In the genomic region with DNA sequence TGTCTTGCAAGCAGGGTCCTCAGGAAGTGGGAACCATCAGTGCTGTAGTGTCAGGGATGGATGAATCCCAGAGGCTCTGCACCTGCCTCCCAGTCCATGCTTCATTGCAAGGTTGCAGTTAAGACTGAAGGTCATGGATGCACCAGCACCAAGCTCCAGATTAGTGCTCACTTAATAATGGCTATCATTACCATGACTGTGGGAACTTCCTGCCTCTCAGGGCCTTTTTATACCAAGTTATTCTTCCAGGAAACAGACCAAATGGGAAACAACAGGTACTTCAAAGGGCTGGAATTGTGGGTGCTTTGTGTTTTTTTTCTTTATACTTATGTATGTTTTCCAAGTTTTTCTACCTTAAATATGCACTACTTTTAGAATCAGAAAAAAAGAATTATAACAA, we compare ENCODE assay signal across 1 cellular context.
TF ChIP-seq lines count a peak whose summit lies in the region.

No MANE protein-coding gene starts in this region.

TF ChIP-seq in H1, 55 proteins besides CTCF, POLR2A, EP300 and RAD21 (continued from another document):
- no peak for TF ChIP-seq POU5F1 (IDR thresholded peaks at IDR 0.05; ENCODE audit: low read depth, low read length)
- no peak for TF ChIP-seq POLR2AphosphoS5 (IDR thresholded peaks at IDR 0.05; ENCODE audit: low read depth, low read length)
